ENCODE assay signal across 16 cellular contexts in genomic region chrX:73987166-73987565, GRCh38.
"Had no signal": no experiment of that assay in that cellular context is flagged by ENCODE, and none has a peak within 500 bp of the region (broad histone marks: within the 10 kb centered on the region; RNA-seq: fewer than 3 reads in every experiment).

No MANE protein-coding gene starts in this region.

- H3K9me3 Mint-ChIP-seq: activated CD4-positive, alpha-beta T cell treated with anti-CD3 and anti-CD28 coated beads, Interleukin-2, amount 10 ng/mL, durations not matched to agents 24 days and 14 days; activated T-cell treated with anti-CD3 and anti-CD28 coated beads, Interleukin-2, amount 50 U/mL, for 4 hours; stimulated activated naive CD8-positive, alpha-beta T cell treated with anti-CD3 and anti-CD28 coated beads, Interleukin-15, amount 100 ng/mL, for 72 hours had no signal

- ATAC-seq: activated T-cell treated with anti-CD3 and anti-CD28 coated beads, Interleukin-2, amount 50 U/mL, for 4 hours; left cardiac atrium; lower lobe of right lung; stimulated activated naive CD8-positive, alpha-beta T cell treated with anti-CD3 and anti-CD28 coated beads, Interleukin-15, amount 100 ng/mL, for 72 hours; upper lobe of right lung had no signal

- DNase-seq: activated CD4-positive, alpha-beta T cell treated with anti-CD3 and anti-CD28 coated beads, Interleukin-2, amount 10 ng/mL, durations not matched to agents 24 days and 14 days; activated effector memory CD4-positive, alpha-beta T cell treated with anti-CD3 and anti-CD28 coated beads, Interleukin-2, amount 50 U/mL, for 16 hours; activated naive CD8-positive, alpha-beta T cell treated with anti-CD3 and anti-CD28 coated beads, Interleukin-2, amount 10 ng/mL, durations not matched to agents 7 days and 5 days; activated T-cell treated with anti-CD3 and anti-CD28 coated beads, Interleukin-2, amount 50 U/mL, for 4 hours; anterior cingulate cortex; left cardiac atrium; lower lobe of right lung; midbrain; ovary; stimulated activated CD4-positive, alpha-beta T cell treated with anti-CD3 and anti-CD28 coated beads, Interleukin-4, amount 100 ng/mL, for 4 hours; stimulated activated naive CD8-positive, alpha-beta T cell treated with anti-CD3 and anti-CD28 coated beads, Interleukin-15, amount 100 ng/mL, for 72 hours; T1000; testis; upper lobe of right lung had no signal

- H3K27ac Mint-ChIP-seq: activated CD4-positive, alpha-beta T cell treated with anti-CD3 and anti-CD28 coated beads, Interleukin-2, amount 10 ng/mL, durations not matched to agents 24 days and 14 days; activated naive CD8-positive, alpha-beta T cell treated with anti-CD3 and anti-CD28 coated beads, Interleukin-2, amount 10 ng/mL, durations not matched to agents 7 days and 5 days; neural progenitor cell; stimulated activated naive CD8-positive, alpha-beta T cell treated with anti-CD3 and anti-CD28 coated beads, Interleukin-15, amount 100 ng/mL, for 72 hours had no signal

- H3K27me3 Mint-ChIP-seq: activated CD4-positive, alpha-beta T cell treated with anti-CD3 and anti-CD28 coated beads, Interleukin-2, amount 10 ng/mL, durations not matched to agents 24 days and 14 days; activated naive CD8-positive, alpha-beta T cell treated with anti-CD3 and anti-CD28 coated beads, Interleukin-2, amount 10 ng/mL, durations not matched to agents 7 days and 5 days; stimulated activated naive CD8-positive, alpha-beta T cell treated with anti-CD3 and anti-CD28 coated beads, Interleukin-15, amount 100 ng/mL, for 72 hours had no signal

- H3K9me3 ChIP-seq: breast epithelium, lower lobe of right lung, ovary, testis, upper lobe of right lung had no signal

- H3K27ac ChIP-seq: breast epithelium, lower lobe of right lung, neural progenitor cell, ovary, testis, upper lobe of right lung had no signal

- H3K4me3 Mint-ChIP-seq: activated CD4-positive, alpha-beta T cell treated with anti-CD3 and anti-CD28 coated beads, Interleukin-2, amount 10 ng/mL, durations not matched to agents 24 days and 14 days; activated naive CD8-positive, alpha-beta T cell treated with anti-CD3 and anti-CD28 coated beads, Interleukin-2, amount 10 ng/mL, durations not matched to agents 7 days and 5 days; activated T-cell treated with anti-CD3 and anti-CD28 coated beads, Interleukin-2, amount 50 U/mL, for 4 hours; neural progenitor cell; stimulated activated naive CD8-positive, alpha-beta T cell treated with anti-CD3 and anti-CD28 coated beads, Interleukin-15, amount 100 ng/mL, for 72 hours had no signal

- H3K4me1 Mint-ChIP-seq: neural progenitor cell had no signal

- H3K27me3 ChIP-seq: breast epithelium, neural progenitor cell, ovary, testis, upper lobe of right lung had no signal
